1 cellular context compared by ENCODE assay signal in genomic region chr1:1304331-1305299, GRCh38.
TF ChIP-seq lines count a peak whose summit lies in the region.

No MANE protein-coding gene starts in this region.

TF ChIP-seq in K562, 482 proteins besides CTCF, POLR2A, EP300 and RAD21 (continued from another document and continues in another):
- TF ChIP-seq ZNF445 (CRISPR knock-in tag; IDR thresholded peaks at IDR 0.05; ENCODE audit: low read depth) (no peak), TFAP4 (CRISPR knock-in tag; IDR thresholded peaks at IDR 0.05; ENCODE audit: borderline replicate concordance) (no peak), NFRKB (IDR thresholded peaks at IDR 0.05; ENCODE audit: low read depth) (no peak), PRMT5 (CRISPR knock-in tag; IDR thresholded peaks at IDR 0.05) (no peak), PML (IDR thresholded peaks at IDR 0.05; ENCODE audit: low read length) (no peak), ZNF224 (CRISPR knock-in tag; IDR thresholded peaks at IDR 0.05) (no peak), NCOA6 (IDR thresholded peaks at IDR 0.05) (no peak), TRIM25 (IDR thresholded peaks at IDR 0.05; ENCODE audit: borderline replicate concordance) (no peak), L3MBTL2 (IDR thresholded peaks at IDR 0.05) (peak; percentile 98), STAT5A (IDR thresholded peaks at IDR 0.05; ENCODE audit: borderline replicate concordance, low read length) (no peak), PTTG1 (tag; IDR thresholded peaks at IDR 0.05; ENCODE audit: low read depth) (no peak), HDAC2 (IDR thresholded peaks at IDR 0.05) (no peak), ZNF699 (CRISPR knock-in tag; IDR thresholded peaks at IDR 0.05; ENCODE audit: insufficient replicate concordance) (no peak), ATF7 (IDR thresholded peaks at IDR 0.05) (peak; percentile 95), LCOR (CRISPR knock-in tag; IDR thresholded peaks at IDR 0.05) (no peak), MED1 (CRISPR knock-in tag; IDR thresholded peaks at IDR 0.05; ENCODE audit: borderline replicate concordance) (no peak), KAT2B (IDR thresholded peaks at IDR 0.05; ENCODE audit: low read depth, low read length) (no peak), SOX6 (IDR thresholded peaks at IDR 0.05) (no peak; the same call in 1 of the 2 replicates), ZBTB7A (IDR thresholded peaks at IDR 0.05; ENCODE audit: borderline replicate concordance, control insufficient read depth, low read depth, low read length) (no peak), GATA2 (CRISPR knock-in tag; IDR thresholded peaks at IDR 0.05) (no peak), ZNF232 (CRISPR knock-in tag; IDR thresholded peaks at IDR 0.05) (no peak), IRF9 (tag; IDR thresholded peaks at IDR 0.05) (no peak), EZH2 (IDR thresholded peaks at IDR 0.05; ENCODE audit: borderline replicate concordance, low read depth, low read length) (no peak), ZNF274 (IDR thresholded peaks at IDR 0.05; ENCODE audit: borderline replicate concordance, low read depth, low read length) (no peak), CCNT2 (IDR thresholded peaks at IDR 0.05; ENCODE audit: borderline replicate concordance, extremely low read depth, insufficient read length, low read depth, low read length) (no peak), ZFP1 (CRISPR knock-in tag; IDR thresholded peaks at IDR 0.05) (no peak), PHF21A (IDR thresholded peaks at IDR 0.05; ENCODE audit: borderline replicate concordance, low read depth) (no peak), KDM5B (IDR thresholded peaks at IDR 0.05; ENCODE audit: insufficient replicate concordance, low read depth, low read length) (no peak), ZNF263 (CRISPR knock-in tag; IDR thresholded peaks at IDR 0.05; ENCODE audit: borderline replicate concordance) (no peak), HNRNPUL1 (IDR thresholded peaks at IDR 0.05; ENCODE audit: low read length) (no peak), RBM22 (IDR thresholded peaks at IDR 0.05; ENCODE audit: low read depth, low read length, poor library complexity, severe bottlenecking) (no peak), FOXJ2 (tag; IDR thresholded peaks at IDR 0.05) (0 out of 2 replicates have a peak, but pooled peaks have one; percentile 12), ASH1L (IDR thresholded peaks at IDR 0.05; ENCODE audit: borderline replicate concordance, low read depth, partially characterized antibody) (no peak), BHLHE40 (IDR thresholded peaks at IDR 0.05; ENCODE audit: low read length) (peak; percentile 95), SMC3 (conservative IDR thresholded peaks at IDR 0.05; ENCODE audit: insufficient read depth, low read depth, low read length) (no peak), SLC30A9 (CRISPR knock-in tag; IDR thresholded peaks at IDR 0.05) (no peak), HIVEP1 (CRISPR knock-in tag; IDR thresholded peaks at IDR 0.05) (no peak; the same call in 1 of the 2 replicates), ZNF609 (CRISPR knock-in tag; IDR thresholded peaks at IDR 0.05; ENCODE audit: borderline replicate concordance) (no peak), SAFB (IDR thresholded peaks at IDR 0.05; ENCODE audit: borderline replicate concordance, low read depth, low read length) (no peak), REST (CRISPR knock-in tag; IDR thresholded peaks at IDR 0.05; ENCODE audit: low read depth) (no peak), ELF2 (CRISPR knock-in tag; IDR thresholded peaks at IDR 0.05) (0 out of 2 replicates have a peak, but pooled peaks have one; percentile 16), SPI1 (IDR thresholded peaks at IDR 0.05; ENCODE audit: borderline replicate concordance, low read depth, low read length) (no peak), KDM4B (IDR thresholded peaks at IDR 0.05; ENCODE audit: borderline replicate concordance in 2 of 2, low read depth in 1 of 2) (no peak), CREB5 (CRISPR knock-in tag; IDR thresholded peaks at IDR 0.05) (no peak), ZNF655 (CRISPR knock-in tag; IDR thresholded peaks at IDR 0.05) (no peak), MTA1 (IDR thresholded peaks at IDR 0.05; ENCODE audit: borderline replicate concordance) (no peak)
